In the genomic region with DNA sequence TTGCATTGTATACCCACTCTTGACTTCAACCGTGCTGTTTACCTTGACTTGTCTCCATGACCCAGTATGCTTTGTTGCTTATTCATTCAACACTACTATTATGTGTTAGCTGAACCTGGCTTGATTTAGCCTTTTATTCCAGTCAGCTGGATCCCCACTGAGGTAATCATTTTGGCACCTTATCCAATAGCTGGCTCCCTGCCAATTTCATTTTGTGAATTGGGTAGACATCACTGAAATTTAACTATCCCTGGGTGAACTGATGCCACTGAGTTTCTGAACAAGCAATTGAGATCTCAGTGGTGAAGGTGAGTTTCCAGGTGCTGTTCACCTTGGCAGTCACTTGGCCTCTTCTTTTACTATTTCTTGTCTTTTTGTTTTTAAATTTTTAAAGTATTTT, we compare ENCODE assay signal across 24 cellular contexts.
A peak's percentile ranks its signal among the peaks of the same experiment; 100 is the strongest.
DNase-seq lines count a peak whose midpoint lies in the region; ATAC-seq and TF ChIP-seq lines count a peak whose summit lies in the region.
"Had no signal": no experiment of that assay in that cellular context is flagged by ENCODE, and none has a peak within 500 bp of the region (broad histone marks: within the 10 kb centered on the region; RNA-seq: fewer than 3 reads in every experiment).

No MANE protein-coding gene starts in this region.

- ATAC-seq in foreskin keratinocyte, result no peak
- no peak for ATAC-seq in stimulated activated naive CD8-positive, alpha-beta T cell treated with anti-CD3 and anti-CD28 coated beads, Interleukin-15, amount 100 ng/mL, for 72 hours
- ATAC-seq: mucosa of descending colon, PC-3, Right ventricle myocardium inferior had no signal

- no peaks in the 10 kb centered on the region for H3K4me1 Mint-ChIP-seq in stimulated activated naive CD8-positive, alpha-beta T cell treated with anti-CD3 and anti-CD28 coated beads, Interleukin-15, amount 100 ng/mL, for 72 hours
- H3K4me1 Mint-ChIP-seq in glutamatergic neuron (ENCODE audit: low read depth, unreplicated experiment), result no peaks in the 10 kb centered on the region
- H3K4me1 Mint-ChIP-seq: activated B cell treated with CpG ODN at 0.5 μM for 24 hours; CD4-positive, alpha-beta memory T cell; nephron had no signal

- H3K9me3 Mint-ChIP-seq in stimulated activated naive CD8-positive, alpha-beta T cell treated with anti-CD3 and anti-CD28 coated beads, Interleukin-15, amount 100 ng/mL, for 72 hours, result peaks cover 6 to 10% of the 10 kb centered on the region in 2 donors
- no peaks in the 10 kb centered on the region for H3K9me3 Mint-ChIP-seq in glutamatergic neuron (ENCODE audit: unreplicated experiment)
- H3K9me3 Mint-ChIP-seq: activated T-helper 2 cell treated with anti-CD3 and anti-CD28 coated beads, Interferon-gamma antibody, Interleukin-2, Interleukin-4, amounts not matched to agents 10 μg/mL and 5 μg/mL and 100 μg/mL, durations not matched to agents 14 hours and 24 hours and 36 hours; nephron had no signal

- H3K27me3 ChIP-seq in foreskin keratinocyte, result no peaks in the 10 kb centered on the region

- H3K27ac Mint-ChIP-seq in stimulated activated naive CD8-positive, alpha-beta T cell treated with anti-CD3 and anti-CD28 coated beads, Interleukin-15, amount 100 ng/mL, for 72 hours, result no peak overlapping the region
- H3K27ac Mint-ChIP-seq in glutamatergic neuron (ENCODE audit: unreplicated experiment), result no peak overlapping the region
- H3K27ac Mint-ChIP-seq: activated B cell treated with CpG ODN at 0.5 μM for 24 hours; activated naive CD8-positive, alpha-beta T cell; activated T-helper 2 cell treated with anti-CD3 and anti-CD28 coated beads, Interferon-gamma antibody, Interleukin-2, Interleukin-4, amounts not matched to agents 10 μg/mL and 5 μg/mL and 100 μg/mL, durations not matched to agents 14 hours and 24 hours and 36 hours; CD4-positive, alpha-beta memory T cell; nephron had no signal

- no peaks in the 10 kb centered on the region for H3K27me3 Mint-ChIP-seq in stimulated activated naive CD8-positive, alpha-beta T cell treated with anti-CD3 and anti-CD28 coated beads, Interleukin-15, amount 100 ng/mL, for 72 hours
- no peaks in the 10 kb centered on the region for H3K27me3 Mint-ChIP-seq in glutamatergic neuron (ENCODE audit: unreplicated experiment)
- H3K27me3 Mint-ChIP-seq: activated B cell treated with CpG ODN at 0.5 μM for 24 hours; activated naive CD8-positive, alpha-beta T cell; CD4-positive, alpha-beta memory T cell had no signal

- TF ChIP-seq CTCF in foreskin keratinocyte (conservative IDR thresholded peaks at IDR 0.05) (no peak), glutamatergic neuron (IDR thresholded peaks at IDR 0.05; ENCODE audit: partially characterized antibody, unreplicated experiment) (no peak)

- H3K4me1 ChIP-seq in foreskin keratinocyte, result no peaks in the 10 kb centered on the region
- H3K4me1 ChIP-seq: HAP-1 had no signal

- DNase-seq in NCI-H1417 (lab: John Stamatoyannopoulos, UW), result peak; percentile 15 to 83 (median 54)
- DNase-seq in NCI-H1417 treated with DMSO at 0.1 percent for 48 hours (lab: John Stamatoyannopoulos, UW), result no peak
- DNase-seq in NCI-H1694 treated with DMSO at 0.1 percent for 48 hours (lab: John Stamatoyannopoulos, UW), result peak; percentile 40
- peak; percentile 98 for DNase-seq in NCI-H345 treated with DMSO at 0.1 percent for 48 hours (lab: John Stamatoyannopoulos, UW; ENCODE audit: unreplicated experiment)
- DNase-seq in cerebellar cortex (ENCODE audit: low spot score), result peak; percentile 13
- no peak for DNase-seq in foreskin keratinocyte
- DNase-seq in stimulated activated naive CD8-positive, alpha-beta T cell treated with anti-CD3 and anti-CD28 coated beads, Interleukin-15, amount 100 ng/mL, for 72 hours, result no peak
- DNase-seq in glutamatergic neuron, result no peak
- DNase-seq: 8988T; activated B cell treated with CpG ODN at 0.5 μM for 24 hours; activated CD4-positive, alpha-beta T cell treated with anti-CD3 and anti-CD28 coated beads, Interleukin-2, amount 50 U/mL, for 48 hours; activated CD8-positive, alpha-beta memory T cell treated with anti-CD3 and anti-CD28 coated beads, Interleukin-2, amount 50 U/mL, for 4 hours; aorta; caudate nucleus; CD4-positive, alpha-beta memory T cell; mucosa of descending colon; NCI-H187; PC-3; stimulated activated CD4-positive, alpha-beta T cell treated with anti-CD3 and anti-CD28 coated beads, Interleukin-2, amount 100 ng/mL, for 24 hours had no signal

- H3K4me3 Mint-ChIP-seq in stimulated activated naive CD8-positive, alpha-beta T cell treated with anti-CD3 and anti-CD28 coated beads, Interleukin-15, amount 100 ng/mL, for 72 hours, result no peak overlapping the region
- no peak overlapping the region for H3K4me3 Mint-ChIP-seq in glutamatergic neuron (ENCODE audit: unreplicated experiment)
- H3K4me3 Mint-ChIP-seq: activated B cell treated with CpG ODN at 0.5 μM for 24 hours; activated naive CD8-positive, alpha-beta T cell; CD4-positive, alpha-beta memory T cell; nephron had no signal

- H3K27ac ChIP-seq in foreskin keratinocyte, result no peak overlapping the region

- no peaks in the 10 kb centered on the region for H3K36me3 Mint-ChIP-seq in glutamatergic neuron (ENCODE audit: unreplicated experiment)
- H3K36me3 Mint-ChIP-seq: activated naive CD8-positive, alpha-beta T cell; CD4-positive, alpha-beta memory T cell had no signal

Comparison
In these comparisons a context has a peak if more than half of its experiments do, and no peak if none do; other contexts are left out.
1. DNase-seq: peak in NCI-H1417 (3 of 3), NCI-H1694 treated with DMSO at 0.1 percent for 48 hours (single experiment), NCI-H345 treated with DMSO at 0.1 percent for 48 hours (single experiment) and cerebellar cortex (single experiment); none in NCI-H1417 treated with DMSO at 0.1 percent for 48 hours (single experiment), foreskin keratinocyte (0 of 2), stimulated activated naive CD8-positive, alpha-beta T cell treated with anti-CD3 and anti-CD28 coated beads, Interleukin-15, amount 100 ng/mL, for 72 hours (0 of 2) and glutamatergic neuron (single experiment).